ENCODE assay signal across 14 cellular contexts in genomic region chr12:120421701-120422100, GRCh38. TPM values are rescaled to one million over a fixed set of nuclear protein-coding genes. Genes with fewer than 3 reads are reported as not detected.
DNase-seq lines count a peak whose midpoint lies in the region; ATAC-seq and TF ChIP-seq lines count a peak whose summit lies in the region.
"Had no signal": no experiment of that assay in that cellular context is flagged by ENCODE, and none has a peak within 500 bp of the region (broad histone marks: within the 10 kb centered on the region; RNA-seq: fewer than 3 reads in every experiment).

No MANE protein-coding gene starts in this region.

- no peak overlapping the region; the same call in 1 of the 2 replicates for H3K27ac Mint-ChIP-seq in WTC11
- no peak overlapping the region for H3K27ac Mint-ChIP-seq in mesothelial cell of epicardium
- H3K27ac Mint-ChIP-seq: CD8-positive, alpha-beta memory T cell; IgD-negative memory B cell had no signal

- H3K27me3 Mint-ChIP-seq in WTC11 (ENCODE audit: low read depth): peaks cover 28% of the 10 kb centered on the region
- H3K27me3 Mint-ChIP-seq in mesothelial cell of epicardium (ENCODE audit: low read depth): no peaks in the 10 kb centered on the region

- no peaks in the 10 kb centered on the region for H3K9me3 Mint-ChIP-seq in WTC11
- H3K9me3 Mint-ChIP-seq in mesothelial cell of epicardium: no peaks in the 10 kb centered on the region
- H3K9me3 Mint-ChIP-seq: CD8-positive, alpha-beta memory T cell; IgD-negative memory B cell had no signal

- CTCF ChIA-PET in WTC11 (lab: Charles Lee): interaction anchor here (1.1 to 4.1 kb wide), 2 partner anchors 8 to 54 kb away, joined by 3 to 17 read pairs; no protein-coding TSS in a partner anchor

- POLR2A ChIA-PET in WTC11 (lab: Charles Lee): no interaction called here

- ATAC-seq in WTC11: peak; percentile 86
- no peak for ATAC-seq in GM21526 (IDR thresholded peaks at IDR 0.05; ENCODE audit: low FRiP score, unreplicated experiment)

- H3K4me3 Mint-ChIP-seq in WTC11 (no peak overlapping the region), mesothelial cell of epicardium (no peak overlapping the region)
- H3K4me3 Mint-ChIP-seq: CD8-positive, alpha-beta memory T cell had no signal

- H3K4me1 Mint-ChIP-seq in WTC11: peaks cover 7% of the 10 kb centered on the region
- no peaks in the 10 kb centered on the region for H3K4me1 Mint-ChIP-seq in mesothelial cell of epicardium
- H3K4me1 Mint-ChIP-seq: CD8-positive, alpha-beta memory T cell had no signal

- peak; percentile 89 for DNase-seq in ELF-1 (ENCODE audit: low read depth, low spot score)
- DNase-seq in M059J (ENCODE audit: low read depth): peak; percentile 24
- DNase-seq in WTC11 (ENCODE audit: low spot score): peak; percentile 19
- peak; percentile 71 for DNase-seq in islet precursor cell
- no peak for DNase-seq in AG20443 (ENCODE audit: low spot score)
- no peak for DNase-seq in NCI-H1417 treated with DMSO at 0.1 percent for 48 hours (lab: John Stamatoyannopoulos, UW)
- DNase-seq in mesothelial cell of epicardium (ENCODE audit: low spot score in 2 of 2, unreplicated experiment in 2 of 2): no peak
- DNase-seq: Caco-2; CD8-positive, alpha-beta memory T cell; DND-41; GF-D8; GM23248 had no signal

- no peak for TF ChIP-seq CTCF in WTC11 (IDR thresholded peaks at IDR 0.05)
- TF ChIP-seq CTCF in mesothelial cell of epicardium (IDR thresholded peaks at IDR 0.05; ENCODE audit: unreplicated experiment): no peak

- no peaks in the 10 kb centered on the region for H3K36me3 Mint-ChIP-seq in WTC11
- H3K36me3 Mint-ChIP-seq in mesothelial cell of epicardium: no peaks in the 10 kb centered on the region
- H3K36me3 Mint-ChIP-seq: IgD-negative memory B cell had no signal

TF ChIP-seq in WTC11, 78 proteins besides CTCF, POLR2A, EP300 and RAD21 (continues in another document):
- TF ChIP-seq ZNF317 (CRISPR knock-in tag; IDR thresholded peaks at IDR 0.05; ENCODE audit: borderline replicate concordance, low read depth) (no peak), HMGA2 (CRISPR knock-in tag; IDR thresholded peaks at IDR 0.05) (no peak), NR3C1 (CRISPR knock-in tag; conservative IDR thresholded peaks at IDR 0.05; ENCODE audit: low read depth) (no peak), FOXJ3 (CRISPR knock-in tag; IDR thresholded peaks at IDR 0.05; ENCODE audit: borderline replicate concordance) (no peak), FOXK1 (CRISPR knock-in tag; IDR thresholded peaks at IDR 0.05) (no peak), NFATC4 (CRISPR knock-in tag; IDR thresholded peaks at IDR 0.05) (no peak), ZNF263 (CRISPR knock-in tag; IDR thresholded peaks at IDR 0.05; ENCODE audit: low read depth) (no peak), RELA (CRISPR knock-in tag; IDR thresholded peaks at IDR 0.05; ENCODE audit: borderline replicate concordance) (no peak), E2F4 (CRISPR knock-in tag; IDR thresholded peaks at IDR 0.05; ENCODE audit: borderline replicate concordance, low read depth) (no peak), ZNF121 (CRISPR knock-in tag; IDR thresholded peaks at IDR 0.05) (no peak), CREM (CRISPR knock-in tag; IDR thresholded peaks at IDR 0.05) (no peak), NFYB (CRISPR knock-in tag; conservative IDR thresholded peaks at IDR 0.05; ENCODE audit: low read depth) (no peak), RORB (CRISPR knock-in tag; IDR thresholded peaks at IDR 0.05) (no peak)
- TF ChIP-seq, protein P1, sequence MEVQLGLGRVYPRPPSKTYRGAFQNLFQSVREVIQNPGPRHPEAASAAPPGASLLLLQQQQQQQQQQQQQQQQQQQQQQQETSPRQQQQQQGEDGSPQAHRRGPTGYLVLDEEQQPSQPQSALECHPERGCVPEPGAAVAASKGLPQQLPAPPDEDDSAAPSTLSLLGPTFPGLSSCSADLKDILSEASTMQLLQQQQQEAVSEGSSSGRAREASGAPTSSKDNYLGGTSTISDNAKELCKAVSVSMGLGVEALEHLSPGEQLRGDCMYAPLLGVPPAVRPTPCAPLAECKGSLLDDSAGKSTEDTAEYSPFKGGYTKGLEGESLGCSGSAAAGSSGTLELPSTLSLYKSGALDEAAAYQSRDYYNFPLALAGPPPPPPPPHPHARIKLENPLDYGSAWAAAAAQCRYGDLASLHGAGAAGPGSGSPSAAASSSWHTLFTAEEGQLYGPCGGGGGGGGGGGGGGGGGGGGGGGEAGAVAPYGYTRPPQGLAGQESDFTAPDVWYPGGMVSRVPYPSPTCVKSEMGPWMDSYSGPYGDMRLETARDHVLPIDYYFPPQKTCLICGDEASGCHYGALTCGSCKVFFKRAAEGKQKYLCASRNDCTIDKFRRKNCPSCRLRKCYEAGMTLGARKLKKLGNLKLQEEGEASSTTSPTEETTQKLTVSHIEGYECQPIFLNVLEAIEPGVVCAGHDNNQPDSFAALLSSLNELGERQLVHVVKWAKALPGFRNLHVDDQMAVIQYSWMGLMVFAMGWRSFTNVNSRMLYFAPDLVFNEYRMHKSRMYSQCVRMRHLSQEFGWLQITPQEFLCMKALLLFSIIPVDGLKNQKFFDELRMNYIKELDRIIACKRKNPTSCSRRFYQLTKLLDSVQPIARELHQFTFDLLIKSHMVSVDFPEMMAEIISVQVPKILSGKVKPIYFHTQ (CRISPR knock-in tag; IDR thresholded peaks at IDR 0.05): no peak
- TF ChIP-seq, protein P2, sequence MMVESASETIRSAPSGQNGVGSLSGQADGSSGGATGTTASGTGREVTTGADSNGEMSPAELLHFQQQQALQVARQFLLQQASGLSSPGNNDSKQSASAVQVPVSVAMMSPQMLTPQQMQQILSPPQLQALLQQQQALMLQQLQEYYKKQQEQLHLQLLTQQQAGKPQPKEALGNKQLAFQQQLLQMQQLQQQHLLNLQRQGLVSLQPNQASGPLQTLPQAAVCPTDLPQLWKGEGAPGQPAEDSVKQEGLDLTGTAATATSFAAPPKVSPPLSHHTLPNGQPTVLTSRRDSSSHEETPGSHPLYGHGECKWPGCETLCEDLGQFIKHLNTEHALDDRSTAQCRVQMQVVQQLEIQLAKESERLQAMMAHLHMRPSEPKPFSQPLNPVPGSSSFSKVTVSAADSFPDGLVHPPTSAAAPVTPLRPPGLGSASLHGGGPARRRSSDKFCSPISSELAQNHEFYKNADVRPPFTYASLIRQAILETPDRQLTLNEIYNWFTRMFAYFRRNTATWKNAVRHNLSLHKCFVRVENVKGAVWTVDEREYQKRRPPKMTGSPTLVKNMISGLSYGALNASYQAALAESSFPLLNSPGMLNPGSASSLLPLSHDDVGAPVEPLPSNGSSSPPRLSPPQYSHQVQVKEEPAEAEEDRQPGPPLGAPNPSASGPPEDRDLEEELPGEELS (CRISPR knock-in tag; IDR thresholded peaks at IDR 0.05): no peak
- TF ChIP-seq, protein P3, sequence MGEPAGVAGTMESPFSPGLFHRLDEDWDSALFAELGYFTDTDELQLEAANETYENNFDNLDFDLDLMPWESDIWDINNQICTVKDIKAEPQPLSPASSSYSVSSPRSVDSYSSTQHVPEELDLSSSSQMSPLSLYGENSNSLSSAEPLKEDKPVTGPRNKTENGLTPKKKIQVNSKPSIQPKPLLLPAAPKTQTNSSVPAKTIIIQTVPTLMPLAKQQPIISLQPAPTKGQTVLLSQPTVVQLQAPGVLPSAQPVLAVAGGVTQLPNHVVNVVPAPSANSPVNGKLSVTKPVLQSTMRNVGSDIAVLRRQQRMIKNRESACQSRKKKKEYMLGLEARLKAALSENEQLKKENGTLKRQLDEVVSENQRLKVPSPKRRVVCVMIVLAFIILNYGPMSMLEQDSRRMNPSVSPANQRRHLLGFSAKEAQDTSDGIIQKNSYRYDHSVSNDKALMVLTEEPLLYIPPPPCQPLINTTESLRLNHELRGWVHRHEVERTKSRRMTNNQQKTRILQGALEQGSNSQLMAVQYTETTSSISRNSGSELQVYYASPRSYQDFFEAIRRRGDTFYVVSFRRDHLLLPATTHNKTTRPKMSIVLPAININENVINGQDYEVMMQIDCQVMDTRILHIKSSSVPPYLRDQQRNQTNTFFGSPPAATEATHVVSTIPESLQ (CRISPR knock-in tag; IDR thresholded peaks at IDR 0.05): no peak
- TF ChIP-seq, protein P4, sequence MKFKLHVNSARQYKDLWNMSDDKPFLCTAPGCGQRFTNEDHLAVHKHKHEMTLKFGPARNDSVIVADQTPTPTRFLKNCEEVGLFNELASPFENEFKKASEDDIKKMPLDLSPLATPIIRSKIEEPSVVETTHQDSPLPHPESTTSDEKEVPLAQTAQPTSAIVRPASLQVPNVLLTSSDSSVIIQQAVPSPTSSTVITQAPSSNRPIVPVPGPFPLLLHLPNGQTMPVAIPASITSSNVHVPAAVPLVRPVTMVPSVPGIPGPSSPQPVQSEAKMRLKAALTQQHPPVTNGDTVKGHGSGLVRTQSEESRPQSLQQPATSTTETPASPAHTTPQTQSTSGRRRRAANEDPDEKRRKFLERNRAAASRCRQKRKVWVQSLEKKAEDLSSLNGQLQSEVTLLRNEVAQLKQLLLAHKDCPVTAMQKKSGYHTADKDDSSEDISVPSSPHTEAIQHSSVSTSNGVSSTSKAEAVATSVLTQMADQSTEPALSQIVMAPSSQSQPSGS (CRISPR knock-in tag; IDR thresholded peaks at IDR 0.05; ENCODE audit: borderline replicate concordance, low read depth): no peak

RNA-seq across cellular contexts. Expression of gene COX6A1, which starts 16.2 kb away (rescaled TPM):
- total RNA-seq in M059J (2014; rRNA removed; shearing (Covaris generic)): 479 and 510 TPM in 2 replicates
- total RNA-seq in WTC11 (2021) (511 to 573 TPM (median 515 TPM) in 3 replicates), mesothelial cell of epicardium (229 to 242 TPM (median 230 TPM) in 3 replicates)

RNA-seq across cellular contexts. Expression of gene TRIAP1, which starts 24.5 kb away (rescaled TPM):
- 27.8 and 29.9 TPM in 2 replicates for total RNA-seq in M059J (2014; rRNA removed; shearing (Covaris generic))
- total RNA-seq in WTC11 (2021) (59.5 to 75.3 TPM (median 60.4 TPM) in 3 replicates), mesothelial cell of epicardium (22.3 to 25.3 TPM (median 23.5 TPM) in 3 replicates)

RNA-seq across cellular contexts. Expression of gene GATC, which starts 24.5 kb away (rescaled TPM):
- total RNA-seq in M059J (2014; rRNA removed; shearing (Covaris generic)): 12.6 and 22.3 TPM in 2 replicates
- total RNA-seq in WTC11 (2021): 29.8 to 36.9 TPM (median 33.9 TPM) in 3 replicates
- total RNA-seq in mesothelial cell of epicardium: 27.5 to 30.8 TPM (median 29.7 TPM) in 3 replicates

RNA-seq across cellular contexts. Expression of gene SRSF9, which starts 47.8 kb away (rescaled TPM):
- total RNA-seq in M059J (2014; rRNA removed; shearing (Covaris generic)): 197 and 267 TPM in 2 replicates
- total RNA-seq in WTC11 (2021): 274 to 286 TPM (median 276 TPM) in 3 replicates
- 197 to 203 TPM (median 199 TPM) in 3 replicates for total RNA-seq in mesothelial cell of epicardium

RNA-seq across cellular contexts. Expression of gene MSI1, which starts 52.7 kb away (rescaled TPM):
- not detected in 2 replicates for total RNA-seq in M059J (2014; rRNA removed; shearing (Covaris generic))
- total RNA-seq in WTC11 (2021) (64.5 to 71.9 TPM (median 71.5 TPM) in 3 replicates), mesothelial cell of epicardium (27.7 to 32.7 TPM (median 28.4 TPM) in 3 replicates)
- total RNA-seq: GM23248 had no signal

Comparison
In these comparisons a context has a peak if more than half of its experiments do, and no peak if none do; other contexts are left out.
1. DNase-seq: peak in ELF-1 (single experiment), M059J (single experiment), WTC11 (single experiment) and islet precursor cell (single experiment); none in AG20443 (single experiment), NCI-H1417 treated with DMSO at 0.1 percent for 48 hours (single experiment) and mesothelial cell of epicardium (0 of 2).